ENCODE assay signal across 2 cellular contexts in genomic region chr19:58268344-58268743, GRCh38.
TF ChIP-seq lines count a peak whose summit lies in the region.

No MANE protein-coding gene starts in this region.

TF ChIP-seq in K562, 482 proteins besides CTCF, POLR2A, EP300 and RAD21:
- peak; percentile 49 for TF ChIP-seq ZNF280A (IDR thresholded peaks at IDR 0.05; ENCODE audit: low read depth, partially characterized antibody)
- peak in 1 of 2 experiments; percentile 73; a peak in 1 of 3 replicates for TF ChIP-seq CBX3 (IDR thresholded peaks at IDR 0.05; ENCODE audit: borderline replicate concordance in 1 of 2, low read length in 2 of 2)
- TF ChIP-seq EZH2 (IDR thresholded peaks at IDR 0.05; ENCODE audit: borderline replicate concordance, low read depth, low read length) = no peak
- TF ChIP-seq DMBX1 (CRISPR knock-in tag; IDR thresholded peaks at IDR 0.05; ENCODE audit: borderline replicate concordance) = no peak
- TF ChIP-seq RFX5 (IDR thresholded peaks at IDR 0.05; ENCODE audit: low read depth, low read length) = no peak
- peak; percentile 63 for TF ChIP-seq TRIM28 (IDR thresholded peaks at IDR 0.05)
- TF ChIP-seq EGR1 (conservative IDR thresholded peaks at IDR 0.05) = no peak
- TF ChIP-seq SNAPC5 (CRISPR knock-in tag; IDR thresholded peaks at IDR 0.05) = no peak
- 0 out of 2 replicates have a peak, but pooled peaks have one; percentile 54 for TF ChIP-seq CBX5 (IDR thresholded peaks at IDR 0.05; ENCODE audit: borderline replicate concordance, low read depth)
- TF ChIP-seq PYGO2 (tag; IDR thresholded peaks at IDR 0.05) = no peak
- no peak for TF ChIP-seq TCF15 (CRISPR knock-in tag; IDR thresholded peaks at IDR 0.05)
- TF ChIP-seq ZZZ3 (IDR thresholded peaks at IDR 0.05) = no peak
- TF ChIP-seq ZMIZ1 (IDR thresholded peaks at IDR 0.05; ENCODE audit: low read depth in 2 of 2, low read length in 2 of 2) = no peak
- no peak for TF ChIP-seq AFF4 (CRISPR knock-in tag; IDR thresholded peaks at IDR 0.05)
TF ChIP-seq in K562: peak in this region for 4.

TF ChIP-seq in SK-N-SH, 30 proteins besides CTCF, POLR2A, EP300 and RAD21:
- TF ChIP-seq PBX3 (IDR thresholded peaks at IDR 0.05) (no peak), TCF12 (IDR thresholded peaks at IDR 0.05) (no peak), GATA2 (CRISPR knock-in tag; IDR thresholded peaks at IDR 0.05) (no peak), JUND (IDR thresholded peaks at IDR 0.05) (no peak), MXI1 (IDR thresholded peaks at IDR 0.05; ENCODE audit: low read depth, low read length) (no peak), MEF2A (IDR thresholded peaks at IDR 0.05; ENCODE audit: borderline replicate concordance, low read depth) (no peak), ELF1 (IDR thresholded peaks at IDR 0.05) (no peak), TEAD4 (IDR thresholded peaks at IDR 0.05; ENCODE audit: borderline replicate concordance, insufficient read depth) (no peak), RXRA (IDR thresholded peaks at IDR 0.05; ENCODE audit: borderline replicate concordance, low read depth) (no peak), TAF1 (IDR thresholded peaks at IDR 0.05; ENCODE audit: borderline replicate concordance, low read depth, low read length) (no peak), FOXJ3 (CRISPR knock-in tag; IDR thresholded peaks at IDR 0.05) (no peak), ZBTB33 (IDR thresholded peaks at IDR 0.05; ENCODE audit: borderline replicate concordance, low read depth) (no peak), GABPA (IDR thresholded peaks at IDR 0.05; ENCODE audit: low read depth) (no peak), YY1 (IDR thresholded peaks at IDR 0.05; ENCODE audit: low read depth) (no peak), REST (IDR thresholded peaks at IDR 0.05; ENCODE audit: low read depth, low read length) (no peak), RCOR1 (IDR thresholded peaks at IDR 0.05; ENCODE audit: low read length) (no peak)
TF ChIP-seq in SK-N-SH: peak in this region for 0.
